In genomic region chrY:19742153-19742552, GRCh38 we compare ENCODE assay signal across 24 cellular contexts. TPM values are rescaled to one million over a fixed set of nuclear protein-coding genes. Genes with fewer than 3 reads are reported as not detected.
"Had no signal": no experiment of that assay in that cellular context is flagged by ENCODE, and none has a peak within 500 bp of the region (broad histone marks: within the 10 kb centered on the region; RNA-seq: fewer than 3 reads in every experiment).

No MANE protein-coding gene starts in this region.

- H3K4me1 ChIP-seq: breast epithelium had no signal

- H3K4me1 Mint-ChIP-seq: nephron had no signal

- H3K27ac Mint-ChIP-seq: activated naive CD8-positive, alpha-beta T cell treated with anti-CD3 and anti-CD28 coated beads, Interleukin-2, amount 10 ng/mL, durations not matched to agents 7 days and 5 days; activated T-cell treated with anti-CD3 and anti-CD28 coated beads, Interleukin-2, amount 50 U/mL, for 72 hours; dendritic cell treated with granulocyte-macrophage colony-stimulating factor and Interleukin-4, amounts not matched to agents 40 ng/mL and 50 ng/mL, for 4 days; nephron; T-helper 1 cell treated with Interleukin-12 subunit alpha and Interleukin-12 subunit beta and Interleukin-4 antibody, amounts not matched to agents 30 μg/mL and 1 μg/mL, for 36 hours had no signal

- ATAC-seq: heart right ventricle, right cardiac atrium had no signal

- H3K4me3 ChIP-seq: breast epithelium, esophagus squamous epithelium, heart right ventricle, thoracic aorta had no signal

- H3K9me3 ChIP-seq: breast epithelium, esophagus squamous epithelium, heart right ventricle, SK-N-SH, spleen, thoracic aorta had no signal

- H3K4me3 Mint-ChIP-seq: dendritic cell treated with granulocyte-macrophage colony-stimulating factor and Interleukin-4, amounts not matched to agents 40 ng/mL and 50 ng/mL, for 4 days; nephron; T-helper 1 cell treated with Interleukin-12 subunit alpha and Interleukin-12 subunit beta and Interleukin-4 antibody, amounts not matched to agents 30 μg/mL and 1 μg/mL, for 36 hours had no signal

- H3K36me3 ChIP-seq: breast epithelium, thoracic aorta, WERI-Rb-1 had no signal

- H3K9me3 Mint-ChIP-seq: activated naive CD8-positive, alpha-beta T cell treated with anti-CD3 and anti-CD28 coated beads, Interleukin-2, amount 10 ng/mL, durations not matched to agents 7 days and 5 days; activated T-cell treated with anti-CD3 and anti-CD28 coated beads, Interleukin-2, amount 50 U/mL, for 72 hours; dendritic cell treated with granulocyte-macrophage colony-stimulating factor and Interleukin-4, amounts not matched to agents 40 ng/mL and 50 ng/mL, for 4 days; nephron; T-helper 1 cell treated with Interleukin-12 subunit alpha and Interleukin-12 subunit beta and Interleukin-4 antibody, amounts not matched to agents 30 μg/mL and 1 μg/mL, for 36 hours had no signal

- DNase-seq: activated CD4-positive, alpha-beta T cell treated with anti-CD3 and anti-CD28 coated beads, Interleukin-2, amount 50 U/mL, for 4 hours; activated gamma-delta T cell; activated naive CD8-positive, alpha-beta T cell treated with anti-CD3 and anti-CD28 coated beads, Interleukin-2, amount 10 ng/mL, durations not matched to agents 7 days and 5 days; activated T-cell treated with anti-CD3 and anti-CD28 coated beads, Interleukin-2, amount 50 U/mL, for 72 hours; amygdala; central memory CD4-positive, alpha-beta T cell; esophagus squamous epithelium; foreskin melanocyte; heart right ventricle; posterior cingulate gyrus; right cardiac atrium; SK-N-SH; spleen; stimulated activated naive CD4-positive, alpha-beta T cell treated with Interleukin-2 at 50 U/mL for 16 hours; SW 1271; T1000; trophoblast cell; WERI-Rb-1 had no signal

- H3K27me3 Mint-ChIP-seq: activated naive CD8-positive, alpha-beta T cell treated with anti-CD3 and anti-CD28 coated beads, Interleukin-2, amount 10 ng/mL, durations not matched to agents 7 days and 5 days; dendritic cell treated with granulocyte-macrophage colony-stimulating factor and Interleukin-4, amounts not matched to agents 40 ng/mL and 50 ng/mL, for 4 days had no signal

- H3K27me3 ChIP-seq: breast epithelium, esophagus squamous epithelium, heart right ventricle, spleen had no signal

RNA-seq across cellular contexts. Expression of gene KDM5D, which starts 2.4 kb away (rescaled TPM):
- total RNA-seq: glomerular endothelial cell had no signal
- polyA plus RNA-seq: SK-N-SH had no signal
